ENCODE assay signal across 8 cellular contexts in the genomic region with DNA sequence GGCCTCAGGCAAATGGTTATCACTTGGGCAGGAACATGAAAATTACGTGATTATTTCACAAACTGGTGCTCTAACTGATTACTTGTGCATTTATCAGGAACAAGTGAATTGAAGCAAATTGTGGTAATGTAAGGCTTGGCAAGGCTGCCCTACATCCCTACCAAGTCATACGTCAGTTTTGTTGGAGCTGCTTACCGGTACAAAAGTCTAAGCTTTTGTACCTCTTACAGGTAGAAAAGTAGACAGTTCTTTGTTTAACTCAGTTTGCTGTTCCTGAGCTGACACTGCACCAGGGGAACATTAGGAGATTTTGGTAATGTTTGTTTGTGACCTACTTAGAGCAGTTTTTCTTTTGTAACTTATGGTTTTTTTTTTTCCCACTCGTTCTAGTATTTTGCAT. TPM values are rescaled to one million over a fixed set of nuclear protein-coding genes. Genes with fewer than 3 reads are reported as not detected.
DNase-seq lines count a peak whose midpoint lies in the region; ATAC-seq and TF ChIP-seq lines count a peak whose summit lies in the region.

No MANE protein-coding gene starts in this region.

- POLR2A ChIA-PET in CD4-positive, alpha-beta T cell (lab: Charles Lee) = interaction anchor here (1.5 kb wide), 1 partner anchor 21 kb away, joined by 4 read pairs; no protein-coding TSS in a partner anchor

- no peak for TF ChIP-seq POLR2A in NB4 (IDR thresholded peaks at IDR 0.05; ENCODE audit: extremely low read depth, insufficient read length)

- peaks cover 63% of the 10 kb centered on the region for H3K4me1 Mint-ChIP-seq in CD4-positive, alpha-beta T cell (ENCODE audit: low read depth)
- H3K4me1 Mint-ChIP-seq in nephron progenitor cell = peaks cover 57% of the 10 kb centered on the region

- no peak for TF ChIP-seq CTCF in CD4-positive, alpha-beta T cell (IDR thresholded peaks at IDR 0.05)
- TF ChIP-seq CTCF in NB4 (IDR thresholded peaks at IDR 0.05; ENCODE audit: low read depth, low read length) = no peak
- no peak for TF ChIP-seq CTCF in dorsolateral prefrontal cortex (IDR thresholded peaks at IDR 0.05 in 54 of 56, conservative IDR thresholded peaks at IDR 0.05 in 2 of 56; ENCODE audit: low read depth in 1 of 56, partially characterized antibody in 56 of 56)
- TF ChIP-seq CTCF in nephron progenitor cell (IDR thresholded peaks at IDR 0.05) = no peak

- H3K27me3 Mint-ChIP-seq in CD4-positive, alpha-beta T cell = no peaks in the 10 kb centered on the region
- H3K27me3 Mint-ChIP-seq in nephron progenitor cell (ENCODE audit: low read depth, poor library complexity) = no peaks in the 10 kb centered on the region

- ATAC-seq in CD4-positive, alpha-beta T cell (ENCODE audit: poor library complexity) = no peak
- no peak for ATAC-seq in GM19023 (IDR thresholded peaks at IDR 0.05; ENCODE audit: unreplicated experiment)
- no peak for ATAC-seq in HG03378 (IDR thresholded peaks at IDR 0.05; ENCODE audit: unreplicated experiment)
- no peak for ATAC-seq in HG03159 (IDR thresholded peaks at IDR 0.05; ENCODE audit: unreplicated experiment)

- no peak for DNase-seq in CD4-positive, alpha-beta T cell
- DNase-seq in NB4 (ENCODE audit: low read depth) (peak; percentile 28), dorsolateral prefrontal cortex (no peak), nephron progenitor cell (no peak), SHP77 (lab: John Stamatoyannopoulos, UW) (no peak)

- no peak overlapping the region for H3K27ac ChIP-seq in CD4-positive, alpha-beta T cell (ENCODE audit: low read depth, low read length)
- H3K27ac ChIP-seq in dorsolateral prefrontal cortex = peak overlapping the region in 37 of 59 donors; percentile 2 to 100 (median 89)

- no peaks in the 10 kb centered on the region for H3K27me3 ChIP-seq in CD4-positive, alpha-beta T cell (ENCODE audit: control insufficient read depth, insufficient read depth, low read length)
- H3K27me3 ChIP-seq in dorsolateral prefrontal cortex = no peaks in the 10 kb centered on the region

- no peaks in the 10 kb centered on the region for H3K9me3 Mint-ChIP-seq in CD4-positive, alpha-beta T cell
- H3K9me3 Mint-ChIP-seq in nephron progenitor cell = peaks cover 31% of the 10 kb centered on the region

- CTCF ChIA-PET in CD4-positive, alpha-beta T cell (lab: Charles Lee) = interaction anchor here (0.9 to 1.4 kb wide), 2 partner anchors 14 to 122 kb away, joined by 3 read pairs; no protein-coding TSS in a partner anchor

- H3K36me3 Mint-ChIP-seq in CD4-positive, alpha-beta T cell (ENCODE audit: low read depth) = peaks cover 41% of the 10 kb centered on the region
- peaks cover 38% of the 10 kb centered on the region for H3K36me3 Mint-ChIP-seq in nephron progenitor cell (ENCODE audit: low read depth)

- peak overlapping the region; percentile 57 for H3K27ac Mint-ChIP-seq in CD4-positive, alpha-beta T cell
- H3K27ac Mint-ChIP-seq in nephron progenitor cell = peak overlapping the region; percentile 25

- H3K4me3 ChIP-seq in NB4 (ENCODE audit: low read depth, low read length) (peak overlapping the region; percentile 98), dorsolateral prefrontal cortex (peak overlapping the region in 58 of 59 donors; percentile 4 to 98 (median 85))

- peak overlapping the region; percentile 90 for H3K4me3 Mint-ChIP-seq in CD4-positive, alpha-beta T cell
- peak overlapping the region; percentile 88 for H3K4me3 Mint-ChIP-seq in nephron progenitor cell

- no peaks in the 10 kb centered on the region for H3K9me3 ChIP-seq in CD4-positive, alpha-beta T cell (ENCODE audit: control insufficient read depth, low read length)

- intact Hi-C loops in CD4-positive, alpha-beta T cell (cut with DNase I, micrococcal nuclease) = loop anchor here (5.0 to 10.0 kb wide), 5 partner anchors 119 to 1417 kb away; a partner anchor contains a TSS
- intact Hi-C loops in dorsolateral prefrontal cortex (cut with DNase I) = loop anchor here (5.0 to 10.0 kb wide), 2 partner anchors 38 to 329 kb away; a partner anchor contains a TSS

RNA-seq across cellular contexts. Expression of a gene that starts 2.2 kb away (rescaled TPM):
- total RNA-seq in CD4-positive, alpha-beta T cell = 10 to 100 TPM; 82.3 to 83.9 TPM
- total RNA-seq in dorsolateral prefrontal cortex = 100 to 1,000 TPM in 16 of 120 experiments, 10 to 100 TPM in 104; 61.7 to 135 (median 87.2) TPM

RNA-seq across cellular contexts. Expression of a gene that starts 15.5 kb away (rescaled TPM):
- total RNA-seq in CD4-positive, alpha-beta T cell = 10 to 100 TPM; 11.2 to 13.3 TPM
- total RNA-seq in dorsolateral prefrontal cortex = 100 to 1,000 TPM in 44 of 120 experiments, 10 to 100 TPM in 76; 63.0 to 149 (median 94.3) TPM

Comparison
In these comparisons a context has a peak if more than half of its experiments do, and no peak if none do; other contexts are left out.
1. RNA of a gene that starts 15.5 kb away (total RNA-seq): 63.0 to 149 TPM in dorsolateral prefrontal cortex; 11.2 to 13.3 TPM in CD4-positive, alpha-beta T cell; every median in the first group is over 4 times any median in the second.